In genomic region chr6:143867236-143867635, GRCh38 we compare ENCODE assay signal across 32 cellular contexts. TPM values are rescaled to one million over a fixed set of nuclear protein-coding genes. Genes with fewer than 3 reads are reported as not detected.
"Had no signal": no experiment of that assay in that cellular context is flagged by ENCODE, and none has a peak within 500 bp of the region (broad histone marks: within the 10 kb centered on the region; RNA-seq: fewer than 3 reads in every experiment).

No MANE protein-coding gene starts in this region.

- H3K9me3 ChIP-seq: ascending aorta, SJSA1, SK-N-SH had no signal

- H3K4me3 ChIP-seq: ascending aorta, cardiac muscle cell, SJSA1 had no signal

- H3K4me2 ChIP-seq: SK-N-SH had no signal

- DNase-seq: activated B cell treated with CpG ODN at 0.5 μM for 24 hours; activated CD4-positive, alpha-beta memory T cell treated with anti-CD3 and anti-CD28 coated beads for 36 hours; activated CD4-positive, alpha-beta T cell treated with anti-CD3 and anti-CD28 coated beads for 4 hours; activated CD4-positive, alpha-beta T cell treated with anti-CD3 and anti-CD28 coated beads, Interleukin-2, amount 50 U/mL, for 1 hour; activated CD4-positive, CD25-positive, alpha-beta regulatory T cell treated with anti-CD3 and anti-CD28 coated beads, Interleukin-2, amount 50 U/mL, for 72 hours; activated CD8-positive, alpha-beta memory T cell treated with anti-CD3 and anti-CD28 coated beads, Interleukin-2, amount 50 U/mL, for 4 hours; activated gamma-delta T cell treated with Interleukin-2 at 50 U/mL for 16 hours; activated naive CD4-positive, alpha-beta T cell treated with anti-CD3 and anti-CD28 coated beads, Interleukin-2, amount 10 ng/mL, durations not matched to agents 7 days and 5 days; activated naive CD8-positive, alpha-beta T cell treated with anti-CD3 and anti-CD28 coated beads, Interleukin-2, amount 50 U/mL, for 24 hours; activated T-cell treated with anti-CD3 and anti-CD28 coated beads for 4 hours; activated T-cell treated with anti-CD3 and anti-CD28 coated beads, Interleukin-2, amount 50 U/mL, for 4 hours; MM.1S; MV-4-11; NCI-H1092; NCI-H1436 treated with DMSO at 0.1 percent for 48 hours; NCI-H1694 treated with DMSO at 0.1 percent for 48 hours; NCI-H2029; NCI-H345; NCI-H524 treated with DMSO at 0.1 percent for 48 hours; RPMI8226; SHP77 treated with DMSO at 0.1 percent for 48 hours; SK-N-SH; T-cell; T-helper 2 cell; T-helper 9 cell had no signal

- H3K9ac ChIP-seq: SK-N-SH had no signal

- H3K4me1 ChIP-seq: ascending aorta, SJSA1 had no signal

- H3K27ac ChIP-seq: ascending aorta, cardiac muscle cell, SJSA1, VCaP had no signal

- H3K27me3 ChIP-seq: ascending aorta, cardiac muscle cell had no signal

RNA-seq across cellular contexts. Expression of gene ZC2HC1B, which starts 3.0 kb away (rescaled TPM):
- total RNA-seq: activated T-cell treated with anti-CD3 and anti-CD28 coated beads, Interleukin-2, amount 50 U/mL, for 4 hours; activated T-helper 1 cell treated with anti-CD3 and anti-CD28 coated beads, Interleukin-12 subunit alpha, Interleukin-12 subunit beta, Interleukin-2, Interleukin-4 antibody, amounts not matched to agents 30 ng/mL and 10 ng/mL and 1 ng/mL, durations not matched to agents 14 hours and 24 hours and 36 hours; ascending aorta; cardiac muscle cell; LHCN-M2; NCI-H460; SJSA1; T-cell had no signal
